In genomic region chr9:122912964-122913673, GRCh38 we compare ENCODE assay signal across 8 cellular contexts. TPM values are rescaled to one million over a fixed set of nuclear protein-coding genes. Genes with fewer than 3 reads are reported as not detected.
DNase-seq lines count a peak whose midpoint lies in the region; ATAC-seq and TF ChIP-seq lines count a peak whose summit lies in the region.

TSS of gene ZBTB6 (minus strand) at chr9:122913323. CDS start at chr9:122912072, 1,251 bp downstream.

- H3K27me3 Mint-ChIP-seq in CD8-positive, alpha-beta memory T cell = peaks cover 0 to 2% of the 10 kb centered on the region in 2 donors
- no peaks in the 10 kb centered on the region for H3K27me3 Mint-ChIP-seq in activated CD8-positive, alpha-beta T cell treated with anti-CD3 and anti-CD28 coated beads for 36 hours
- H3K27me3 Mint-ChIP-seq in effector memory CD8-positive, alpha-beta T cell = no peaks in the 10 kb centered on the region
- H3K27me3 Mint-ChIP-seq in memory B cell = no peaks in the 10 kb centered on the region

- ATAC-seq in GM19455 (IDR thresholded peaks at IDR 0.05; ENCODE audit: unreplicated experiment) (peak; percentile 95), memory B cell (ENCODE audit: low read depth) (peak; percentile 96)
- ATAC-seq in activated CD8-positive, alpha-beta T cell treated with anti-CD3 and anti-CD28 coated beads for 36 hours = peak; percentile 96
- peak; percentile 96 for ATAC-seq in effector memory CD8-positive, alpha-beta T cell (replicated peaks)

- H3K9me3 ChIP-seq in CD8-positive, alpha-beta memory T cell (ENCODE audit: low read length) = no peaks in the 10 kb centered on the region

- peak within 1 kb of the TSS; percentile 92 to 100 (median 99) for H3K27ac Mint-ChIP-seq in CD8-positive, alpha-beta memory T cell
- peak within 1 kb of the TSS; percentile 96 for H3K27ac Mint-ChIP-seq in activated CD8-positive, alpha-beta T cell treated with anti-CD3 and anti-CD28 coated beads for 36 hours
- peak within 1 kb of the TSS; percentile 96 to 98 for H3K27ac Mint-ChIP-seq in effector memory CD8-positive, alpha-beta T cell
- peak within 1 kb of the TSS; percentile 94 for H3K27ac Mint-ChIP-seq in memory B cell

- peaks cover 0 to 42% (median 13%) of the 10 kb centered on the region in 3 donors for H3K36me3 Mint-ChIP-seq in CD8-positive, alpha-beta memory T cell
- H3K36me3 Mint-ChIP-seq in activated CD8-positive, alpha-beta T cell treated with anti-CD3 and anti-CD28 coated beads for 36 hours (ENCODE audit: low read depth) = peaks cover 24% of the 10 kb centered on the region
- H3K36me3 Mint-ChIP-seq in effector memory CD8-positive, alpha-beta T cell (ENCODE audit: insufficient read depth) = peaks cover 50% of the 10 kb centered on the region
- peaks cover 18% of the 10 kb centered on the region for H3K36me3 Mint-ChIP-seq in memory B cell

- H3K36me3 ChIP-seq in CD8-positive, alpha-beta memory T cell (ENCODE audit: insufficient read depth, low read length) = peaks cover 21% of the 10 kb centered on the region

- peak within 1 kb of the TSS; percentile 99 for H3K4me3 ChIP-seq in CD8-positive, alpha-beta memory T cell (ENCODE audit: low read length)

- H3K4me3 Mint-ChIP-seq in CD8-positive, alpha-beta memory T cell = peak within 1 kb of the TSS; percentile 89 to 100 (median 97)
- H3K4me3 Mint-ChIP-seq in activated CD8-positive, alpha-beta T cell treated with anti-CD3 and anti-CD28 coated beads for 36 hours = peak within 1 kb of the TSS; percentile 98
- peak within 1 kb of the TSS; percentile 90 to 96 for H3K4me3 Mint-ChIP-seq in effector memory CD8-positive, alpha-beta T cell
- peak within 1 kb of the TSS; percentile 91 for H3K4me3 Mint-ChIP-seq in memory B cell

- intact Hi-C loops in activated CD8-positive, alpha-beta T cell treated with anti-CD3 and anti-CD28 coated beads for 36 hours (cut with micrococcal nuclease) = no loop called here

- CTCF ChIA-PET in CD8-positive, alpha-beta memory T cell (lab: Charles Lee) = interaction anchor here (0.9 to 2.0 kb wide), 8 partner anchors 8 to 437 kb away, joined by 3 to 10 read pairs (median 4); partner anchors contain the start of genes PDCL, RABGAP1, RC3H2 and ZBTB26
- CTCF ChIA-PET in activated CD8-positive, alpha-beta T cell treated with anti-CD3 and anti-CD28 coated beads for 36 hours (lab: Charles Lee) = interaction anchor here (0.6 to 1.3 kb wide), 3 partner anchors 9 to 28 kb away, joined by 3 to 6 read pairs (median 4); partner anchors contain the start of gene RABGAP1

- peaks cover 24 to 41% (median 38%) of the 10 kb centered on the region in 3 donors for H3K4me1 Mint-ChIP-seq in CD8-positive, alpha-beta memory T cell
- H3K4me1 Mint-ChIP-seq in activated CD8-positive, alpha-beta T cell treated with anti-CD3 and anti-CD28 coated beads for 36 hours (ENCODE audit: low read depth) = peaks cover 33% of the 10 kb centered on the region
- peaks cover 19 to 25% of the 10 kb centered on the region in 2 donors for H3K4me1 Mint-ChIP-seq in effector memory CD8-positive, alpha-beta T cell (ENCODE audit: low read depth in 2 of 2)
- peaks cover 12% of the 10 kb centered on the region for H3K4me1 Mint-ChIP-seq in memory B cell

- no peak for TF ChIP-seq CTCF in activated CD8-positive, alpha-beta T cell treated with anti-CD3 and anti-CD28 coated beads for 36 hours (IDR thresholded peaks at IDR 0.05)

- peak; percentile 52 to 82 (median 74) for DNase-seq in CD8-positive, alpha-beta memory T cell
- DNase-seq in HK-2 (ENCODE audit: unreplicated experiment) = peak; percentile 80
- peak; percentile 60 for DNase-seq in NCI-H82 treated with DMSO at 0.1 percent for 48 hours (lab: John Stamatoyannopoulos, UW; ENCODE audit: unreplicated experiment)
- DNase-seq in activated CD8-positive, alpha-beta T cell treated with anti-CD3 and anti-CD28 coated beads for 36 hours = peak; percentile 86
- peak; percentile 59 to 65 (median 63) for DNase-seq in effector memory CD8-positive, alpha-beta T cell
- peak; percentile 70 to 72 for DNase-seq in memory B cell (ENCODE audit: low spot score in 2 of 2)
- peak; percentile 14 for DNase-seq in stimulated activated CD8-positive, alpha-beta memory T cell treated with anti-CD3 and anti-CD28 coated beads, Interleukin-15, amount 100 ng/mL, for 1 hour (ENCODE audit: low read depth)

- H3K27me3 ChIP-seq in CD8-positive, alpha-beta memory T cell (ENCODE audit: insufficient read depth, low read length, poor library complexity, severe bottlenecking) = no peaks in the 10 kb centered on the region

- peaks cover 20% of the 10 kb centered on the region for H3K4me1 ChIP-seq in CD8-positive, alpha-beta memory T cell (ENCODE audit: insufficient read depth, low read length)

- POLR2A ChIA-PET in CD8-positive, alpha-beta memory T cell (lab: Charles Lee) = interaction anchor here (0.5 to 2.2 kb wide), 9 partner anchors 9 to 85 kb away, joined by 3 to 21 read pairs (median 7); partner anchors contain the start of genes PDCL, RABGAP1, RC3H2 and ZBTB26
- POLR2A ChIA-PET in activated CD8-positive, alpha-beta T cell treated with anti-CD3 and anti-CD28 coated beads for 36 hours (lab: Charles Lee) = interaction anchor here (0.7 to 2.2 kb wide), 12 partner anchors 8 to 56 kb away, joined by 3 to 17 read pairs (median 4); partner anchors contain the start of genes RABGAP1, RC3H2 and ZBTB26

- H3K27ac ChIP-seq in CD8-positive, alpha-beta memory T cell (ENCODE audit: low read depth, low read length) = peak within 1 kb of the TSS; percentile 91

- no peaks in the 10 kb centered on the region for H3K9me3 Mint-ChIP-seq in CD8-positive, alpha-beta memory T cell
- H3K9me3 Mint-ChIP-seq in activated CD8-positive, alpha-beta T cell treated with anti-CD3 and anti-CD28 coated beads for 36 hours = no peaks in the 10 kb centered on the region
- no peaks in the 10 kb centered on the region for H3K9me3 Mint-ChIP-seq in effector memory CD8-positive, alpha-beta T cell
- H3K9me3 Mint-ChIP-seq in memory B cell = no peaks in the 10 kb centered on the region

RNA-seq across cellular contexts. Expression of gene ZBTB6, which starts in this region (rescaled TPM):
- 10 to 100 TPM; 11.6 to 12.6 TPM for total RNA-seq in CD8-positive, alpha-beta memory T cell
- 2.7 TPM for polyA plus RNA-seq in CD8-positive, alpha-beta memory T cell
- 1 to 10 TPM; 9.7 to 9.8 TPM for total RNA-seq in activated CD8-positive, alpha-beta T cell treated with anti-CD3 and anti-CD28 coated beads for 36 hours

Comparison
In these comparisons a context has a peak if more than half of its experiments do, and no peak if none do; other contexts are left out.
1. Peak in every context shown above with its lines: DNase-seq, ATAC-seq, H3K4me3 ChIP-seq and H3K27ac ChIP-seq.
2. DNase-seq: peak in every context shown above with its lines; median percentile 86 in activated CD8-positive, alpha-beta T cell treated with anti-CD3 and anti-CD28 coated beads for 36 hours; 80 in HK-2; 74 in CD8-positive, alpha-beta memory T cell; 71 in memory B cell; 63 in effector memory CD8-positive, alpha-beta T cell; 60 in NCI-H82 treated with DMSO at 0.1 percent for 48 hours; 14 in stimulated activated CD8-positive, alpha-beta memory T cell treated with anti-CD3 and anti-CD28 coated beads, Interleukin-15, amount 100 ng/mL, for 1 hour.